Comparison of ENCODE assay signal across 9 cellular contexts in genomic region chr18:77765468-77765867, GRCh38.
DNase-seq lines count a peak whose midpoint lies in the region; ATAC-seq, FAIRE-seq and TF ChIP-seq lines count a peak whose summit lies in the region.
"Had no signal": no experiment of that assay in that cellular context is flagged by ENCODE, and none has a peak within 500 bp of the region (broad histone marks: within the 10 kb centered on the region; RNA-seq: fewer than 3 reads in every experiment).

No MANE protein-coding gene starts in this region.

- FAIRE-seq in islet of Langerhans (lab: Jason Lieb, UNC): peak; percentile 92

- no peak overlapping the region for H3K4me2 ChIP-seq in DND-41 (ENCODE audit: insufficient read depth, low read length)

- H3K4me3 Mint-ChIP-seq in T-helper 17 cell: no peak overlapping the region
- H3K4me3 Mint-ChIP-seq: central memory CD8-positive, alpha-beta T cell had no signal

- no peaks in the 10 kb centered on the region for H3K36me3 ChIP-seq in DND-41 (ENCODE audit: insufficient read depth, low read length)

- no peak overlapping the region for H3K9ac ChIP-seq in DND-41 (ENCODE audit: low read depth, low read length)

- H4K20me1 ChIP-seq in DND-41 (ENCODE audit: insufficient read depth, low read length): no peaks in the 10 kb centered on the region

- H3K9me3 ChIP-seq in DND-41 (ENCODE audit: insufficient read depth, low read length, severe bottlenecking) (no peaks in the 10 kb centered on the region), T-helper 17 cell (ENCODE audit: control insufficient read depth, low read length, poor library complexity, severe bottlenecking) (no peaks in the 10 kb centered on the region)

- no peak overlapping the region for H3K4me3 ChIP-seq in DND-41 (ENCODE audit: low read depth in 1 of 2, low read length in 2 of 2)

- no peak overlapping the region for H2AFZ ChIP-seq in DND-41 (ENCODE audit: low read depth, low read length)

- no peaks in the 10 kb centered on the region for H3K4me1 Mint-ChIP-seq in T-helper 17 cell
- H3K4me1 Mint-ChIP-seq: central memory CD8-positive, alpha-beta T cell had no signal

- ATAC-seq in DND-41 (ENCODE audit: insufficient read depth, low read depth) (peak; percentile 67), GM19463 (IDR thresholded peaks at IDR 0.05; ENCODE audit: unreplicated experiment) (no peak), GM21367 (IDR thresholded peaks at IDR 0.05; ENCODE audit: unreplicated experiment) (no peak), HG02970 (IDR thresholded peaks at IDR 0.05; ENCODE audit: low FRiP score, unreplicated experiment) (no peak), T-helper 17 cell (no peak)

- no peaks in the 10 kb centered on the region for H3K36me3 Mint-ChIP-seq in T-helper 17 cell (ENCODE audit: low read depth)

- DNase-seq in DND-41 (peak; percentile 37), KG1 (lab: John Stamatoyannopoulos, UW) (peak; percentile 23), OCI-M1 (lab: John Stamatoyannopoulos, UW) (peak; percentile 69), T-helper 17 cell (no peak)

- H3K27ac ChIP-seq in DND-41 (ENCODE audit: low read length): no peak overlapping the region

- H3K79me2 ChIP-seq in DND-41 (ENCODE audit: insufficient read depth, low read length): no peaks in the 10 kb centered on the region

- H3K4me1 ChIP-seq in DND-41 (ENCODE audit: insufficient read depth, low read length): no peaks in the 10 kb centered on the region

- H3K27me3 ChIP-seq in DND-41 (ENCODE audit: insufficient read depth, low read length, poor library complexity): peaks cover 18% of the 10 kb centered on the region

- H3K27me3 Mint-ChIP-seq in T-helper 17 cell: peaks cover 31% of the 10 kb centered on the region

- H3K27ac Mint-ChIP-seq in T-helper 17 cell: no peak overlapping the region

- TF ChIP-seq CTCF in DND-41 (IDR thresholded peaks at IDR 0.05; ENCODE audit: borderline replicate concordance, extremely low read depth, low read length, poor library complexity, severe bottlenecking): peak; percentile 75

Comparison
In these comparisons a context has a peak if more than half of its experiments do, and no peak if none do; other contexts are left out.
1. DNase-seq: peak in DND-41 (single experiment), KG1 (single experiment) and OCI-M1 (single experiment); none in T-helper 17 cell (0 of 3).